In genomic region chr2:240985881-240986786, GRCh38 we compare ENCODE assay signal across 20 cellular contexts. TPM values are rescaled to one million over a fixed set of nuclear protein-coding genes. Genes with fewer than 3 reads are reported as not detected.
DNase-seq lines count a peak whose midpoint lies in the region; ATAC-seq and TF ChIP-seq lines count a peak whose summit lies in the region.
"Had no signal": no experiment of that assay in that cellular context is flagged by ENCODE, and none has a peak within 500 bp of the region (broad histone marks: within the 10 kb centered on the region; RNA-seq: fewer than 3 reads in every experiment).

No MANE protein-coding gene starts in this region.

- peaks cover 1% of the 10 kb centered on the region for H3K4me1 Mint-ChIP-seq in activated CD4-positive, alpha-beta T cell treated with anti-CD3 and anti-CD28 coated beads, Interleukin-2, amount 10 ng/mL, durations not matched to agents 24 days and 14 days
- peaks cover 14% of the 10 kb centered on the region for H3K4me1 Mint-ChIP-seq in chondrocyte (ENCODE audit: low read depth)
- H3K4me1 Mint-ChIP-seq: activated naive CD4-positive, alpha-beta T cell treated with anti-CD3 and anti-CD28 coated beads, Interleukin-2, amount 50 U/mL, for 24 hours had no signal

- H3K27ac ChIP-seq in lower lobe of right lung (peak overlapping the region; percentile 40), tibial artery (peak overlapping the region in 1 of 2 donors; percentile 30)
- H3K27ac ChIP-seq: 22Rv1 had no signal

- H3K4me1 ChIP-seq in lower lobe of right lung (peaks cover 28% of the 10 kb centered on the region), tibial artery (peaks cover 0 to 32% (median 25%) of the 10 kb centered on the region in 4 donors)

- H3K9me3 ChIP-seq in lower lobe of right lung: no peaks in the 10 kb centered on the region
- H3K9me3 ChIP-seq in tibial artery: peaks cover 0 to 15% (median 9%) of the 10 kb centered on the region in 3 donors

- intact Hi-C loops in activated CD4-positive, alpha-beta T cell treated with anti-CD3 and anti-CD28 coated beads, Interleukin-2, amount 10 ng/mL, durations not matched to agents 24 days and 14 days (cut with micrococcal nuclease): no loop called here
- intact Hi-C loops in lower lobe of right lung (cut with DNase I) (no loop called here), tibial artery (cut with DNase I; ENCODE audit: low total_unique reads) (no loop called here)

- peaks cover 14% of the 10 kb centered on the region for H3K27me3 Mint-ChIP-seq in activated CD4-positive, alpha-beta T cell treated with anti-CD3 and anti-CD28 coated beads, Interleukin-2, amount 10 ng/mL, durations not matched to agents 24 days and 14 days
- H3K27me3 Mint-ChIP-seq in chondrocyte (ENCODE audit: low read depth): peaks cover 24% of the 10 kb centered on the region

- H3K4me3 Mint-ChIP-seq in activated CD4-positive, alpha-beta T cell treated with anti-CD3 and anti-CD28 coated beads, Interleukin-2, amount 10 ng/mL, durations not matched to agents 24 days and 14 days: no peak overlapping the region
- no peak overlapping the region for H3K4me3 Mint-ChIP-seq in chondrocyte (ENCODE audit: unreplicated experiment)
- H3K4me3 Mint-ChIP-seq: activated naive CD4-positive, alpha-beta T cell treated with anti-CD3 and anti-CD28 coated beads, Interleukin-2, amount 50 U/mL, for 24 hours; CD4-positive, alpha-beta memory T cell; stimulated activated memory B cell treated with anti-CD40 and anti-IgM and Interleukin-4, amounts not matched to agents 10 μg/mL and 1 μg/mL and 100 μg/mL, for 72 hours had no signal

- no peak for ATAC-seq in lower lobe of right lung
- no peak for ATAC-seq in GM18519 (IDR thresholded peaks at IDR 0.05; ENCODE audit: low FRiP score, unreplicated experiment)
- ATAC-seq: stimulated activated memory B cell treated with anti-CD40 and anti-IgM and Interleukin-4, amounts not matched to agents 10 μg/mL and 1 μg/mL and 100 μg/mL, for 72 hours had no signal

- H3K9me3 Mint-ChIP-seq in activated CD4-positive, alpha-beta T cell treated with anti-CD3 and anti-CD28 coated beads, Interleukin-2, amount 10 ng/mL, durations not matched to agents 24 days and 14 days: no peaks in the 10 kb centered on the region
- H3K9me3 Mint-ChIP-seq in chondrocyte (ENCODE audit: low read depth): no peaks in the 10 kb centered on the region
- H3K9me3 Mint-ChIP-seq: activated naive CD4-positive, alpha-beta T cell treated with anti-CD3 and anti-CD28 coated beads, Interleukin-2, amount 50 U/mL, for 24 hours; CD4-positive, alpha-beta memory T cell; stimulated activated memory B cell treated with anti-CD40 and anti-IgM and Interleukin-4, amounts not matched to agents 10 μg/mL and 1 μg/mL and 100 μg/mL, for 72 hours had no signal

- H3K36me3 Mint-ChIP-seq in activated CD4-positive, alpha-beta T cell treated with anti-CD3 and anti-CD28 coated beads, Interleukin-2, amount 10 ng/mL, durations not matched to agents 24 days and 14 days (ENCODE audit: low read depth): no peaks in the 10 kb centered on the region
- H3K36me3 Mint-ChIP-seq in chondrocyte (ENCODE audit: low read depth): no peaks in the 10 kb centered on the region
- H3K36me3 Mint-ChIP-seq: activated naive CD4-positive, alpha-beta T cell treated with anti-CD3 and anti-CD28 coated beads, Interleukin-2, amount 50 U/mL, for 24 hours; CD4-positive, alpha-beta memory T cell; stimulated activated memory B cell treated with anti-CD40 and anti-IgM and Interleukin-4, amounts not matched to agents 10 μg/mL and 1 μg/mL and 100 μg/mL, for 72 hours had no signal

- no peak for DNase-seq in activated CD4-positive, alpha-beta T cell treated with anti-CD3 and anti-CD28 coated beads, Interleukin-2, amount 10 ng/mL, durations not matched to agents 24 days and 14 days
- DNase-seq in activated CD4-positive, alpha-beta T cell treated with anti-CD3 and anti-CD28 coated beads, Interleukin-2, amount 50 U/mL, for 48 hours: no peak
- peak; percentile 59 for DNase-seq in chondrocyte (ENCODE audit: low spot score)
- DNase-seq in lower lobe of right lung: peak; percentile 38
- DNase-seq in tibial artery: peak; percentile 21 to 65
- DNase-seq in dedifferentiated amniotic fluid mesenchymal stem cell (ENCODE audit: extremely low spot score): no peak
- no peak for DNase-seq in hippocampal formation (lab: John Stamatoyannopoulos, UW)
- DNase-seq: activated T-cell treated with anti-CD3 and anti-CD28 coated beads, Interleukin-2, amount 50 U/mL, for 1 hour; CD4-positive, alpha-beta memory T cell; DND-41; effector CD4-positive, alpha-beta T cell; GOT3; NCI-H1105 treated with DMSO at 0.1 percent for 48 hours; NCI-H2171; NCI-H748 treated with DMSO at 0.1 percent for 48 hours had no signal

- H3K27me3 ChIP-seq in lower lobe of right lung (ENCODE audit: low read depth) (peaks cover 7% of the 10 kb centered on the region), tibial artery (peaks cover 0 to 41% of the 10 kb centered on the region in 2 donors)
- H3K27me3 ChIP-seq: tibial nerve had no signal

- TF ChIP-seq CTCF in chondrocyte (IDR thresholded peaks at IDR 0.05) (no peak), lower lobe of right lung (IDR thresholded peaks at IDR 0.05) (no peak), tibial artery (IDR thresholded peaks at IDR 0.05) (no peak)

- H3K4me3 ChIP-seq in lower lobe of right lung: no peak overlapping the region
- H3K4me3 ChIP-seq in tibial artery: no peak overlapping the region
- H3K4me3 ChIP-seq: tibial nerve had no signal

- H3K27ac Mint-ChIP-seq in activated CD4-positive, alpha-beta T cell treated with anti-CD3 and anti-CD28 coated beads, Interleukin-2, amount 10 ng/mL, durations not matched to agents 24 days and 14 days: peak overlapping the region; percentile 59
- H3K27ac Mint-ChIP-seq in chondrocyte (ENCODE audit: unreplicated experiment): no peak overlapping the region
- H3K27ac Mint-ChIP-seq: activated naive CD4-positive, alpha-beta T cell treated with anti-CD3 and anti-CD28 coated beads, Interleukin-2, amount 50 U/mL, for 24 hours; CD4-positive, alpha-beta memory T cell; stimulated activated memory B cell treated with anti-CD40 and anti-IgM and Interleukin-4, amounts not matched to agents 10 μg/mL and 1 μg/mL and 100 μg/mL, for 72 hours had no signal

- H3K36me3 ChIP-seq in lower lobe of right lung: no peaks in the 10 kb centered on the region
- no peaks in the 10 kb centered on the region for H3K36me3 ChIP-seq in tibial artery
- H3K36me3 ChIP-seq: tibial nerve had no signal

RNA-seq across cellular contexts. Expression of gene SNED1, which starts 12.3 kb away (rescaled TPM):
- total RNA-seq in activated CD4-positive, alpha-beta T cell treated with anti-CD3 and anti-CD28 coated beads, Interleukin-2, amount 10 ng/mL, durations not matched to agents 24 days and 14 days: 1.3 and 1.9 TPM in 2 replicates
- 1.6 to 2.9 TPM (median 1.9 TPM) in 3 replicates for total RNA-seq in chondrocyte
- total RNA-seq in lower lobe of right lung: 36.2 TPM

Comparison
In these comparisons a context has a peak if more than half of its experiments do, and no peak if none do; other contexts are left out.
1. DNase-seq: peak in chondrocyte (single experiment), lower lobe of right lung (single experiment) and tibial artery (2 of 2); none in activated CD4-positive, alpha-beta T cell treated with anti-CD3 and anti-CD28 coated beads, Interleukin-2, amount 10 ng/mL, durations not matched to agents 24 days and 14 days (single experiment), activated CD4-positive, alpha-beta T cell treated with anti-CD3 and anti-CD28 coated beads, Interleukin-2, amount 50 U/mL, for 48 hours (0 of 2), dedifferentiated amniotic fluid mesenchymal stem cell (single experiment) and hippocampal formation (0 of 2).